29 cellular contexts compared by ENCODE assay signal in the genomic region with DNA sequence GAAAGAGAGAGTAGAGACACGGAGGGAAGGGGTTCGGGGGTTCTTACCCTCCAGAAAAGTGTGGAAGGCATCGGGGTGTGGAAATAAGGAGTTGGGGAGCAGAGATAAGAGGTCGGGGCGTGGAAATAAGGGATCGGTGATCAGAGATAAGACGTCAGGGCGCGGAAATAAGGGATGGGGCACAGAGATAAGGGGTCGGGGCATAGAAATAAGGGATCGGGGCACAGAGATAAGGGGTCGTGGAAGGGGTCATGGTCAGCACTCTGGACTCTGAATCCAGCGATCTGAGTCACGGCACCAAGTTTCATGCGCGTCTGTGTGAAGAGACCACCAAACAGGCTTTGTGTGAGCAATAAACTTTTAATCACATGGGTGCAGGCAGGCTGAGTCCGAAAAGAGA.
"Had no signal": no experiment of that assay in that cellular context is flagged by ENCODE, and none has a peak within 500 bp of the region (broad histone marks: within the 10 kb centered on the region; RNA-seq: fewer than 3 reads in every experiment).

No MANE protein-coding gene starts in this region.

- ATAC-seq: activated CD4-positive, alpha-beta T cell treated with anti-CD3 and anti-CD28 coated beads for 36 hours; activated CD8-positive, alpha-beta memory T cell treated with anti-CD3 and anti-CD28 coated beads, Interleukin-2, amount 10 ng/mL, durations not matched to agents 7 days and 5 days; activated CD8-positive, alpha-beta T cell treated with anti-CD3 and anti-CD28 coated beads, Interleukin-2, amount 10 ng/mL, durations not matched to agents 7 days and 5 days; activated naive CD8-positive, alpha-beta T cell treated with anti-CD3 and anti-CD28 coated beads, Interleukin-2, amount 50 U/mL, for 24 hours; foreskin keratinocyte; gastrocnemius medialis; heart left ventricle; T-helper 17 cell had no signal

- H3K4me3 ChIP-seq: ascending aorta, breast epithelium, cardiac muscle cell, colonic mucosa, esophagus muscularis mucosa, gastrocnemius medialis, heart left ventricle had no signal

- H3K27ac ChIP-seq: ascending aorta, breast epithelium, cardiac muscle cell, colonic mucosa, esophagus muscularis mucosa, foreskin keratinocyte, gastrocnemius medialis, heart left ventricle had no signal

- DNase-seq: activated CD4-positive, alpha-beta memory T cell treated with anti-CD3 and anti-CD28 coated beads for 36 hours; activated CD4-positive, alpha-beta T cell treated with anti-CD3 and anti-CD28 coated beads for 36 hours; activated CD4-positive, alpha-beta T cell treated with anti-CD3 and anti-CD28 coated beads, Interleukin-2, amount 10 ng/mL, durations not matched to agents 24 days and 14 days; activated CD4-positive, CD25-positive, alpha-beta regulatory T cell; activated CD4-positive, CD25-positive, alpha-beta regulatory T cell treated with anti-CD3 and anti-CD28 coated beads, Interleukin-2, amount 50 U/mL, for 72 hours; activated CD8-positive, alpha-beta memory T cell treated with anti-CD3 and anti-CD28 coated beads, Interleukin-2, amount 10 ng/mL, durations not matched to agents 7 days and 5 days; activated CD8-positive, alpha-beta memory T cell treated with anti-CD3 and anti-CD28 coated beads, Interleukin-2, amount 50 U/mL, for 4 hours; activated CD8-positive, alpha-beta T cell treated with anti-CD3 and anti-CD28 coated beads, Interleukin-2, amount 10 ng/mL, durations not matched to agents 7 days and 5 days; activated effector memory CD4-positive, alpha-beta T cell treated with anti-CD3 and anti-CD28 coated beads, Interleukin-2, amount 50 U/mL, for 16 hours; activated naive CD4-positive, alpha-beta T cell treated with anti-CD3 and anti-CD28 coated beads for 36 hours; activated naive CD8-positive, alpha-beta T cell treated with anti-CD3 and anti-CD28 coated beads for 36 hours; activated naive CD8-positive, alpha-beta T cell treated with anti-CD3 and anti-CD28 coated beads, Interleukin-2, amount 50 U/mL, for 24 hours; activated T-cell treated with anti-CD3 and anti-CD28 coated beads, Interleukin-2, amount 50 U/mL, for 1 hour; activated T-cell treated with anti-CD3 and anti-CD28 coated beads, Interleukin-2, amount 50 U/mL, for 48 hours; central memory CD4-positive, alpha-beta T cell; cerebellar nuclear complex; colonic mucosa; effector CD8-positive, alpha-beta T cell; erythroblast; foreskin keratinocyte; gastrocnemius medialis; glutamatergic neuron; heart left ventricle; T-helper 17 cell; T1000 had no signal

- H3K9me3 ChIP-seq: ascending aorta, breast epithelium, colonic mucosa, esophagus muscularis mucosa, gastrocnemius medialis, heart left ventricle had no signal

- H3K36me3 ChIP-seq: ascending aorta, breast epithelium, cardiac muscle cell, colonic mucosa, esophagus muscularis mucosa, gastrocnemius medialis, heart left ventricle had no signal

- H3K27me3 ChIP-seq: ascending aorta, breast epithelium, cardiac muscle cell, colonic mucosa, esophagus muscularis mucosa, foreskin keratinocyte, gastrocnemius medialis, heart left ventricle had no signal

- H3K4me1 ChIP-seq: breast epithelium, colonic mucosa, esophagus muscularis mucosa, foreskin keratinocyte, gastrocnemius medialis, heart left ventricle had no signal
